ENCODE assay signal across 11 cellular contexts in genomic region chr12:117052386-117053049, GRCh38. TPM values are rescaled to one million over a fixed set of nuclear protein-coding genes. Genes with fewer than 3 reads are reported as not detected.
DNase-seq lines count a peak whose midpoint lies in the region; ATAC-seq and TF ChIP-seq lines count a peak whose summit lies in the region.
"Had no signal": no experiment of that assay in that cellular context is flagged by ENCODE, and none has a peak within 500 bp of the region (broad histone marks: within the 10 kb centered on the region; RNA-seq: fewer than 3 reads in every experiment).

No MANE protein-coding gene starts in this region.

- no peaks in the 10 kb centered on the region for H3K9me3 Mint-ChIP-seq in Calu3 (ENCODE audit: low read depth, unreplicated experiment)
- H3K9me3 Mint-ChIP-seq: activated T-cell treated with anti-CD3 and anti-CD28 coated beads, Interleukin-2, amount 50 U/mL, for 24 hours had no signal

- no peak overlapping the region for H3K27ac ChIP-seq in coronary artery
- H3K27ac ChIP-seq: upper lobe of right lung had no signal

- no peak overlapping the region for H3K4me3 Mint-ChIP-seq in Calu3 (ENCODE audit: low read depth, unreplicated experiment)
- H3K4me3 Mint-ChIP-seq: activated T-cell treated with anti-CD3 and anti-CD28 coated beads, Interleukin-2, amount 50 U/mL, for 24 hours had no signal

- peaks cover 35% of the 10 kb centered on the region for H3K4me1 Mint-ChIP-seq in Calu3 (ENCODE audit: low read depth, unreplicated experiment)

- ATAC-seq in GM21619 (IDR thresholded peaks at IDR 0.05; ENCODE audit: unreplicated experiment) (peak; percentile 70), Right ventricle myocardium superior (ENCODE audit: poor library complexity) (peak; percentile 18), HG03045 (IDR thresholded peaks at IDR 0.05; ENCODE audit: unreplicated experiment) (no peak), GM18868 (IDR thresholded peaks at IDR 0.05; ENCODE audit: unreplicated experiment) (no peak)
- ATAC-seq: upper lobe of right lung had no signal

- BruUV-seq in Calu3 (replicated peaks; lab: Mats Ljungman, UMichigan) = no TSS peak

- CTCF ChIA-PET in Calu3 (lab: Charles Lee) = no interaction called here

- intact Hi-C loops in Calu3 (cut with micrococcal nuclease; ENCODE audit: unreplicated experiment) (no loop called here), Right ventricle myocardium superior (cut with DNase I) (no loop called here)

- peak overlapping the region; percentile 53 for H3K27ac Mint-ChIP-seq in Calu3 (ENCODE audit: unreplicated experiment)
- H3K27ac Mint-ChIP-seq: activated T-cell treated with anti-CD3 and anti-CD28 coated beads, Interleukin-2, amount 50 U/mL, for 24 hours had no signal

- no peaks in the 10 kb centered on the region for H3K27me3 Mint-ChIP-seq in Calu3 (ENCODE audit: unreplicated experiment)
- H3K27me3 Mint-ChIP-seq: activated T-cell treated with anti-CD3 and anti-CD28 coated beads, Interleukin-2, amount 50 U/mL, for 24 hours had no signal

- DNase-seq in Calu3 (no peak), NCI-H1105 (lab: John Stamatoyannopoulos, UW) (peak; percentile 32), Right ventricle myocardium superior (no peak), coronary artery (ENCODE audit: low spot score) (no peak), SHP77 treated with DMSO at 0.1 percent for 48 hours (lab: John Stamatoyannopoulos, UW) (no peak)
- DNase-seq: activated T-cell treated with anti-CD3 and anti-CD28 coated beads, Interleukin-2, amount 50 U/mL, for 24 hours; NCI-H2171 treated with DMSO at 0.1 percent for 48 hours; upper lobe of right lung had no signal

- no peak for TF ChIP-seq CTCF in Calu3 (IDR thresholded peaks at IDR 0.05; ENCODE audit: unreplicated experiment)
- TF ChIP-seq CTCF in coronary artery (IDR thresholded peaks at IDR 0.05) = no peak

- H3K4me3 ChIP-seq in coronary artery = no peak overlapping the region
- H3K4me3 ChIP-seq: upper lobe of right lung had no signal

- peaks cover 96% of the 10 kb centered on the region for H3K36me3 Mint-ChIP-seq in Calu3 (ENCODE audit: insufficient read depth, unreplicated experiment)

RNA-seq across cellular contexts. Expression of gene TESC, which starts 46.7 kb away (rescaled TPM):
- total RNA-seq in Calu3 (2022) (647 and 669 TPM in 2 replicates), Right ventricle myocardium superior (93.6 TPM)

Comparison
In these comparisons a context has a peak if more than half of its experiments do, and no peak if none do; other contexts are left out.
1. ATAC-seq: peak in GM21619 (single experiment) and Right ventricle myocardium superior (single experiment); none in HG03045 (single experiment) and GM18868 (single experiment).